ENCODE assay signal across 21 cellular contexts in genomic region chr2:240269886-240270285, GRCh38.
"Had no signal": no experiment of that assay in that cellular context is flagged by ENCODE, and none has a peak within 500 bp of the region (broad histone marks: within the 10 kb centered on the region; RNA-seq: fewer than 3 reads in every experiment).

No MANE protein-coding gene starts in this region.

- H3K4me3 ChIP-seq: coronary artery, hepatocyte, lung, right atrium auricular region, sigmoid colon, skin epidermis, suprapubic skin, thyroid gland had no signal

- H2AFZ ChIP-seq: hepatocyte had no signal

- H3K27me3 ChIP-seq: hepatocyte, right atrium auricular region, sigmoid colon, thyroid gland had no signal

- H3K27ac ChIP-seq: hepatocyte, right atrium auricular region, sigmoid colon, skin epidermis, suprapubic skin, thyroid gland had no signal

- H3K27ac Mint-ChIP-seq: endodermal cell, naive B cell, nephron had no signal

- FAIRE-seq: endothelial cell of umbilical vein had no signal

- H3K4me3 Mint-ChIP-seq: endodermal cell, naive B cell, nephron had no signal

- H3K4me1 Mint-ChIP-seq: endodermal cell, naive B cell had no signal

- H3K36me3 ChIP-seq: right atrium auricular region, sigmoid colon, suprapubic skin, thyroid gland had no signal

- H3K79me2 ChIP-seq: hepatocyte had no signal

- H3K4me2 ChIP-seq: hepatocyte had no signal

- H3K9me3 ChIP-seq: sigmoid colon, thyroid gland had no signal

- H3K4me1 ChIP-seq: right atrium auricular region, sigmoid colon, suprapubic skin, thyroid gland had no signal

- DNase-seq: effector CD4-positive, alpha-beta T cell; endodermal cell; erythroblast; foreskin melanocyte; head of caudate nucleus; left colon; left ventricle myocardium superior; mesendoderm; naive B cell; sigmoid colon; stimulated activated CD4-positive, alpha-beta T cell treated with anti-CD3 and anti-CD28 coated beads, Interleukin-2, amount 100 ng/mL, for 24 hours; stimulated activated naive CD4-positive, alpha-beta T cell treated with Interleukin-2 at 50 U/mL for 16 hours; thyroid gland had no signal
